ENCODE assay signal across 23 cellular contexts in the genomic region with DNA sequence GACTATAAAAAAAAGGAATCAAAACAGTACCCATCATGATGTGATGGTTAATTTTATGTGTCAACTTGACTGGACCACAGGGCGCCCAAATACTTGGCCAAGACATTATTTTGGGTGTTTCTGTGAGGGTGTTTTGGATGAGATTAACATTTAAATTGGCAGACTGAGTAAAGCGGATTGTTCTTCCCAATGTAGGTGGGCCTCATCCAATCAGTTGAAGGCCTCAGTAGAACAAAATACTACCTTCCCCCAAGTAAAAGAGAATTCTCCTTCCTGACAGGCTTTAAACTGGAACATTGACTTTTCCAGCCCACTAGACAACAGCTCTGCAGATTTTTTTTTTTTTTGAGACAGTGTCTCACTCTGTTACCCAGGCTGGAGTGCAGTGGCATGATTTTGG.
"Had no signal": no experiment of that assay in that cellular context is flagged by ENCODE, and none has a peak within 500 bp of the region (broad histone marks: within the 10 kb centered on the region; RNA-seq: fewer than 3 reads in every experiment).

No MANE protein-coding gene starts in this region.

- H3K27me3 Mint-ChIP-seq: dendritic cell treated with granulocyte-macrophage colony-stimulating factor and Interleukin-4, amounts not matched to agents 40 ng/mL and 50 ng/mL, for 4 days; naive B cell had no signal

- DNase-seq: effector CD8-positive, alpha-beta T cell; endodermal cell; foreskin fibroblast; heart left ventricle; left cardiac atrium; left lung; mesenchymal stem cell; mucosa of descending colon; naive B cell; nephron progenitor cell; nucleus accumbens; stimulated activated CD4-positive, alpha-beta T cell treated with anti-CD3 and anti-CD28 coated beads, Interleukin-12 subunit alpha, Interleukin-12 subunit beta, amount 100 ng/mL, for 4 hours; stimulated activated CD4-positive, alpha-beta T cell treated with anti-CD3 and anti-CD28 coated beads, Interleukin-1b, Interleukin-23, amount 100 ng/mL, for 48 hours; stimulated activated CD4-positive, alpha-beta T cell treated with anti-CD3 and anti-CD28 coated beads, Interleukin-4, amount 100 ng/mL, for 1 hour; stimulated activated CD8-positive, alpha-beta memory T cell treated with anti-CD3 and anti-CD28 coated beads, Interleukin-4, amount 100 ng/mL, for 48 hours; stimulated activated naive CD4-positive, alpha-beta T cell treated with Interleukin-2 at 50 U/mL for 16 hours; stomach; trophoblast cell had no signal

- ATAC-seq: esophagus mucosa, gastroesophageal sphincter, heart left ventricle, left cardiac atrium, left lung, mucosa of descending colon, sciatic nerve had no signal

- H3K4me3 Mint-ChIP-seq: dendritic cell treated with granulocyte-macrophage colony-stimulating factor and Interleukin-4, amounts not matched to agents 40 ng/mL and 50 ng/mL, for 4 days; endodermal cell; mesothelial cell of epicardium; naive B cell; nephron progenitor cell had no signal

- H3K4me1 Mint-ChIP-seq: nephron progenitor cell had no signal

- H3K27ac Mint-ChIP-seq: dendritic cell treated with granulocyte-macrophage colony-stimulating factor and Interleukin-4, amounts not matched to agents 40 ng/mL and 50 ng/mL, for 4 days; endodermal cell; mesothelial cell of epicardium; nephron progenitor cell had no signal

- H3K9me3 Mint-ChIP-seq: dendritic cell treated with granulocyte-macrophage colony-stimulating factor and Interleukin-4, amounts not matched to agents 40 ng/mL and 50 ng/mL, for 4 days; endodermal cell; mesothelial cell of epicardium; naive B cell; nephron progenitor cell had no signal

- H3K36me3 Mint-ChIP-seq: mesothelial cell of epicardium, naive B cell had no signal
